In the genomic region with DNA sequence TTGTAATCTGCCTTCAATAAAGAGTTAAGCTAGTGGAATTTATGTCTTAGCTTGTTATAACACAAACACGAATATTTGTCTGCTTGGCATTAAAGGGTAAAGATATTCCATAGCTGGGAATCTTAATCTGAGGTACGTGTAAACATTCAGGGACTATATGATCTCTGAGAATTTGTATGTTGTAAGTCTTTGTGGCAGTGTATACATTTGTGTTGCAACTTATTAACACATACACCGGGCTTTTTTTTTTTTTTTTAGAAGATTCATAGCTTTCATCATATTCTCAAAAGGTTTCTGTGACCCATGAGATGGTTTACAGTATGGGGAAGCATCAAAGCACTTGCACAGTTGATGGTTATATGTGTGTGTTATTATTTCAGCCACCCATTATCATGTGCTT, we compare ENCODE assay signal across 2 cellular contexts.
TF ChIP-seq lines count a peak whose summit lies in the region.

No MANE protein-coding gene starts in this region.

TF ChIP-seq in SK-N-SH, 30 proteins besides CTCF, POLR2A, EP300 and RAD21 (continued from another document):
- TF ChIP-seq, protein P1, sequence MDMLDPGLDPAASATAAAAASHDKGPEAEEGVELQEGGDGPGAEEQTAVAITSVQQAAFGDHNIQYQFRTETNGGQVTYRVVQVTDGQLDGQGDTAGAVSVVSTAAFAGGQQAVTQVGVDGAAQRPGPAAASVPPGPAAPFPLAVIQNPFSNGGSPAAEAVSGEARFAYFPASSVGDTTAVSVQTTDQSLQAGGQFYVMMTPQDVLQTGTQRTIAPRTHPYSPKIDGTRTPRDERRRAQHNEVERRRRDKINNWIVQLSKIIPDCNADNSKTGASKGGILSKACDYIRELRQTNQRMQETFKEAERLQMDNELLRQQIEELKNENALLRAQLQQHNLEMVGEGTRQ (IDR thresholded peaks at IDR 0.05; ENCODE audit: borderline replicate concordance, low read depth, low read length) = no peak
- TF ChIP-seq CHD2 (IDR thresholded peaks at IDR 0.05; ENCODE audit: low read length, partially characterized antibody) = no peak
- TF ChIP-seq SIN3A (IDR thresholded peaks at IDR 0.05; ENCODE audit: borderline replicate concordance, low read depth, low read length) = no peak
- TF ChIP-seq, protein P2, sequence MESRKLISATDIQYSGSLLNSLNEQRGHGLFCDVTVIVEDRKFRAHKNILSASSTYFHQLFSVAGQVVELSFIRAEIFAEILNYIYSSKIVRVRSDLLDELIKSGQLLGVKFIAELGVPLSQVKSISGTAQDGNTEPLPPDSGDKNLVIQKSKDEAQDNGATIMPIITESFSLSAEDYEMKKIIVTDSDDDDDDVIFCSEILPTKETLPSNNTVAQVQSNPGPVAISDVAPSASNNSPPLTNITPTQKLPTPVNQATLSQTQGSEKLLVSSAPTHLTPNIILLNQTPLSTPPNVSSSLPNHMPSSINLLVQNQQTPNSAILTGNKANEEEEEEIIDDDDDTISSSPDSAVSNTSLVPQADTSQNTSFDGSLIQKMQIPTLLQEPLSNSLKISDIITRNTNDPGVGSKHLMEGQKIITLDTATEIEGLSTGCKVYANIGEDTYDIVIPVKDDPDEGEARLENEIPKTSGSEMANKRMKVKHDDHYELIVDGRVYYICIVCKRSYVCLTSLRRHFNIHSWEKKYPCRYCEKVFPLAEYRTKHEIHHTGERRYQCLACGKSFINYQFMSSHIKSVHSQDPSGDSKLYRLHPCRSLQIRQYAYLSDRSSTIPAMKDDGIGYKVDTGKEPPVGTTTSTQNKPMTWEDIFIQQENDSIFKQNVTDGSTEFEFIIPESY (IDR thresholded peaks at IDR 0.05; ENCODE audit: borderline replicate concordance, low read depth) = no peak
- TF ChIP-seq FOXJ3 (CRISPR knock-in tag; IDR thresholded peaks at IDR 0.05) = no peak
- no peak for TF ChIP-seq FOSL2 (IDR thresholded peaks at IDR 0.05; ENCODE audit: borderline replicate concordance, low read depth)
- no peak for TF ChIP-seq USF1 (IDR thresholded peaks at IDR 0.05; ENCODE audit: borderline replicate concordance, low read depth)
- TF ChIP-seq TAF1 (IDR thresholded peaks at IDR 0.05; ENCODE audit: borderline replicate concordance, low read depth, low read length) = no peak
- no peak for TF ChIP-seq GABPA (IDR thresholded peaks at IDR 0.05; ENCODE audit: low read depth)
- TF ChIP-seq, protein P3, sequence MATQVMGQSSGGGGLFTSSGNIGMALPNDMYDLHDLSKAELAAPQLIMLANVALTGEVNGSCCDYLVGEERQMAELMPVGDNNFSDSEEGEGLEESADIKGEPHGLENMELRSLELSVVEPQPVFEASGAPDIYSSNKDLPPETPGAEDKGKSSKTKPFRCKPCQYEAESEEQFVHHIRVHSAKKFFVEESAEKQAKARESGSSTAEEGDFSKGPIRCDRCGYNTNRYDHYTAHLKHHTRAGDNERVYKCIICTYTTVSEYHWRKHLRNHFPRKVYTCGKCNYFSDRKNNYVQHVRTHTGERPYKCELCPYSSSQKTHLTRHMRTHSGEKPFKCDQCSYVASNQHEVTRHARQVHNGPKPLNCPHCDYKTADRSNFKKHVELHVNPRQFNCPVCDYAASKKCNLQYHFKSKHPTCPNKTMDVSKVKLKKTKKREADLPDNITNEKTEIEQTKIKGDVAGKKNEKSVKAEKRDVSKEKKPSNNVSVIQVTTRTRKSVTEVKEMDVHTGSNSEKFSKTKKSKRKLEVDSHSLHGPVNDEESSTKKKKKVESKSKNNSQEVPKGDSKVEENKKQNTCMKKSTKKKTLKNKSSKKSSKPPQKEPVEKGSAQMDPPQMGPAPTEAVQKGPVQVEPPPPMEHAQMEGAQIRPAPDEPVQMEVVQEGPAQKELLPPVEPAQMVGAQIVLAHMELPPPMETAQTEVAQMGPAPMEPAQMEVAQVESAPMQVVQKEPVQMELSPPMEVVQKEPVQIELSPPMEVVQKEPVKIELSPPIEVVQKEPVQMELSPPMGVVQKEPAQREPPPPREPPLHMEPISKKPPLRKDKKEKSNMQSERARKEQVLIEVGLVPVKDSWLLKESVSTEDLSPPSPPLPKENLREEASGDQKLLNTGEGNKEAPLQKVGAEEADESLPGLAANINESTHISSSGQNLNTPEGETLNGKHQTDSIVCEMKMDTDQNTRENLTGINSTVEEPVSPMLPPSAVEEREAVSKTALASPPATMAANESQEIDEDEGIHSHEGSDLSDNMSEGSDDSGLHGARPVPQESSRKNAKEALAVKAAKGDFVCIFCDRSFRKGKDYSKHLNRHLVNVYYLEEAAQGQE (IDR thresholded peaks at IDR 0.05; ENCODE audit: low read depth, low read length) = no peak
- no peak for TF ChIP-seq JUND (IDR thresholded peaks at IDR 0.05)
- TF ChIP-seq MAX (IDR thresholded peaks at IDR 0.05; ENCODE audit: low read depth) = no peak
- no peak for TF ChIP-seq RCOR1 (IDR thresholded peaks at IDR 0.05; ENCODE audit: low read length)
- TF ChIP-seq SMC3 (IDR thresholded peaks at IDR 0.05; ENCODE audit: low read depth, low read length) = no peak
- TF ChIP-seq RXRA (IDR thresholded peaks at IDR 0.05; ENCODE audit: borderline replicate concordance, low read depth) = no peak
- no peak for TF ChIP-seq GATA2 (CRISPR knock-in tag; IDR thresholded peaks at IDR 0.05)
- TF ChIP-seq MXI1 (IDR thresholded peaks at IDR 0.05; ENCODE audit: low read depth, low read length) = no peak
TF ChIP-seq in SK-N-SH: peak in this region for 0.

TF ChIP-seq in SK-N-SH treated with all-trans-retinoic acid at 6 μM for 48 hours, 23 proteins besides CTCF, POLR2A, EP300 and RAD21 (continued from another document):
- TF ChIP-seq, protein P4, sequence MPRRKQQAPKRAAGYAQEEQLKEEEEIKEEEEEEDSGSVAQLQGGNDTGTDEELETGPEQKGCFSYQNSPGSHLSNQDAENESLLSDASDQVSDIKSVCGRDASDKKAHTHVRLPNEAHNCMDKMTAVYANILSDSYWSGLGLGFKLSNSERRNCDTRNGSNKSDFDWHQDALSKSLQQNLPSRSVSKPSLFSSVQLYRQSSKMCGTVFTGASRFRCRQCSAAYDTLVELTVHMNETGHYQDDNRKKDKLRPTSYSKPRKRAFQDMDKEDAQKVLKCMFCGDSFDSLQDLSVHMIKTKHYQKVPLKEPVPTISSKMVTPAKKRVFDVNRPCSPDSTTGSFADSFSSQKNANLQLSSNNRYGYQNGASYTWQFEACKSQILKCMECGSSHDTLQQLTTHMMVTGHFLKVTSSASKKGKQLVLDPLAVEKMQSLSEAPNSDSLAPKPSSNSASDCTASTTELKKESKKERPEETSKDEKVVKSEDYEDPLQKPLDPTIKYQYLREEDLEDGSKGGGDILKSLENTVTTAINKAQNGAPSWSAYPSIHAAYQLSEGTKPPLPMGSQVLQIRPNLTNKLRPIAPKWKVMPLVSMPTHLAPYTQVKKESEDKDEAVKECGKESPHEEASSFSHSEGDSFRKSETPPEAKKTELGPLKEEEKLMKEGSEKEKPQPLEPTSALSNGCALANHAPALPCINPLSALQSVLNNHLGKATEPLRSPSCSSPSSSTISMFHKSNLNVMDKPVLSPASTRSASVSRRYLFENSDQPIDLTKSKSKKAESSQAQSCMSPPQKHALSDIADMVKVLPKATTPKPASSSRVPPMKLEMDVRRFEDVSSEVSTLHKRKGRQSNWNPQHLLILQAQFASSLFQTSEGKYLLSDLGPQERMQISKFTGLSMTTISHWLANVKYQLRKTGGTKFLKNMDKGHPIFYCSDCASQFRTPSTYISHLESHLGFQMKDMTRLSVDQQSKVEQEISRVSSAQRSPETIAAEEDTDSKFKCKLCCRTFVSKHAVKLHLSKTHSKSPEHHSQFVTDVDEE (CRISPR knock-in tag; IDR thresholded peaks at IDR 0.05) = no peak
- TF ChIP-seq TCF4 (CRISPR knock-in tag; IDR thresholded peaks at IDR 0.05; ENCODE audit: borderline replicate concordance) (no peak), ZNF70 (CRISPR knock-in tag; IDR thresholded peaks at IDR 0.05) (no peak)
